Comparison of ENCODE assay signal across 13 cellular contexts in the genomic region with DNA sequence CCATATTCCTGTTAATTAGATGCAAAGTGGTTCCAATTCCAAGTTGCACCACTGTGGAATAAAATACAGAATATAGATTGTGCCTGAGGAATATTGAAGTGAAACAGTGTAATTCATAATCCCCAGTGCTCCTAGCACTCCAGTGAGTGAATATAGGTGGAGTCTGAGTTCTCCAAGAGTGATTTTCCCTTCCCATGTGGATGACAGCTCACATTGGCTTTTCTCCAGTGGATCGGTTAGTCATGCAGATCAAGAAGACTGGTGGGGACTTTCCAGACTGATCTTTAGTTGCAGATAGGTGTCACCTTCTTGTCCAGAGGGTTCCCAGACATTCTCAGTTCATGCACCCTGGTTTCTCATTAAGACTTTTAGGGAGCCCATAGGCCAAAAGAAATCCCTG. TPM values are rescaled to one million over a fixed set of nuclear protein-coding genes. Genes with fewer than 3 reads are reported as not detected.
DNase-seq lines count a peak whose midpoint lies in the region; FAIRE-seq and TF ChIP-seq lines count a peak whose summit lies in the region.
"Had no signal": no experiment of that assay in that cellular context is flagged by ENCODE, and none has a peak within 500 bp of the region (broad histone marks: within the 10 kb centered on the region; RNA-seq: fewer than 3 reads in every experiment).

No MANE protein-coding gene starts in this region.

- H3K36me3 ChIP-seq in MM.1S (replicated peaks; ENCODE audit: insufficient read depth, low read length): no peaks in the 10 kb centered on the region
- H3K36me3 ChIP-seq: tibial artery had no signal

- CTCF ChIA-PET in RWPE1 (lab: Yijun Ruan, JAX): interaction anchor here (0.6 to 1.2 kb wide), 3 partner anchors 143 to 1649 kb away, joined by 3 to 4 read pairs (median 3); no protein-coding TSS in a partner anchor

- DNase-seq in HCEC 1CT: peak; percentile 85
- peak; percentile 52 for DNase-seq in RWPE1 (ENCODE audit: low spot score)
- peak; percentile 93 for DNase-seq in fibroblast of peridontal ligament (ENCODE audit: extremely low read depth)
- DNase-seq in pulmonary artery endothelial cell (ENCODE audit: low read depth, low spot score): peak; percentile 57
- no peak for DNase-seq in germinal center (ENCODE audit: low spot score)
- DNase-seq in activated T-cell treated with anti-CD3 and anti-CD28 coated beads for 4 hours: no peak
- DNase-seq in frontal cortex (ENCODE audit: low spot score in 2 of 2): no peak
- no peak for DNase-seq in MM.1S
- DNase-seq: effector CD8-positive, alpha-beta T cell; NCI-H1930; stimulated activated CD4-positive, alpha-beta T cell treated with anti-CD3 and anti-CD28 coated beads, Interleukin-1b, Interleukin-23, amount 100 ng/mL, for 48 hours; T-cell had no signal

- H3K4me1 ChIP-seq in MM.1S (ENCODE audit: low read length): peaks cover 3% of the 10 kb centered on the region; the same call in 1 of the 2 replicates
- H3K4me1 ChIP-seq: tibial artery had no signal

- no peak for FAIRE-seq in frontal cortex (lab: Jason Lieb, UNC)

- H3F3A ChIP-seq in MM.1S (ENCODE audit: insufficient read depth, low read length): no peaks in the 10 kb centered on the region

- H3K79me2 ChIP-seq in MM.1S (ENCODE audit: low read length): no peaks in the 10 kb centered on the region

- H3K27me3 ChIP-seq in MM.1S (replicated peaks; ENCODE audit: insufficient read depth, low read length): no peaks in the 10 kb centered on the region
- H3K27me3 ChIP-seq: tibial artery had no signal

- H3K9ac ChIP-seq in MM.1S (ENCODE audit: low read length): no peak overlapping the region

- H3K9me3 ChIP-seq in MM.1S (replicated peaks; ENCODE audit: insufficient read depth, low read length): no peaks in the 10 kb centered on the region
- H3K9me3 ChIP-seq: tibial artery had no signal

- TF ChIP-seq CTCF in RWPE1 (conservative IDR thresholded peaks at IDR 0.05; ENCODE audit: low read depth): no peak
- no peak for TF ChIP-seq CTCF in MM.1S (IDR thresholded peaks at IDR 0.05; ENCODE audit: low read length)

- no peaks in the 10 kb centered on the region for H3K9me2 ChIP-seq in MM.1S (replicated peaks; ENCODE audit: insufficient read depth, low read length)

- no peak overlapping the region for H2AFZ ChIP-seq in MM.1S (ENCODE audit: low read length)

- no peak overlapping the region for H3K4me3 ChIP-seq in MM.1S (ENCODE audit: low read length)
- H3K4me3 ChIP-seq: tibial artery had no signal

- H3K4me2 ChIP-seq in MM.1S (ENCODE audit: low read depth, low read length): no peak overlapping the region

- POLR2A ChIA-PET in RWPE1 (lab: Yijun Ruan, JAX; ENCODE audit: low non-redundant PET): no interaction called here

- H3K27ac ChIP-seq in RWPE1 (no peak overlapping the region), MM.1S (ENCODE audit: low read length) (no peak overlapping the region)
- H3K27ac ChIP-seq: tibial artery had no signal

- no peaks in the 10 kb centered on the region for H4K20me1 ChIP-seq in MM.1S (ENCODE audit: insufficient read depth, low read length)

RNA-seq across cellular contexts. Expression of a gene that starts 47.8 kb away (rescaled TPM):
- total RNA-seq in pulmonary artery endothelial cell: 5.7 and 8.0 TPM in 2 replicates
- total RNA-seq in frontal cortex: 30.6 TPM

Comparison
In these comparisons a context has a peak if more than half of its experiments do, and no peak if none do; other contexts are left out.
1. DNase-seq: peak in HCEC 1CT (single experiment), RWPE1 (single experiment), fibroblast of peridontal ligament (single experiment) and pulmonary artery endothelial cell (single experiment); none in germinal center (single experiment), activated T-cell treated with anti-CD3 and anti-CD28 coated beads for 4 hours (single experiment), frontal cortex (0 of 2) and MM.1S (single experiment).